8 cellular contexts compared by ENCODE assay signal in the genomic region with DNA sequence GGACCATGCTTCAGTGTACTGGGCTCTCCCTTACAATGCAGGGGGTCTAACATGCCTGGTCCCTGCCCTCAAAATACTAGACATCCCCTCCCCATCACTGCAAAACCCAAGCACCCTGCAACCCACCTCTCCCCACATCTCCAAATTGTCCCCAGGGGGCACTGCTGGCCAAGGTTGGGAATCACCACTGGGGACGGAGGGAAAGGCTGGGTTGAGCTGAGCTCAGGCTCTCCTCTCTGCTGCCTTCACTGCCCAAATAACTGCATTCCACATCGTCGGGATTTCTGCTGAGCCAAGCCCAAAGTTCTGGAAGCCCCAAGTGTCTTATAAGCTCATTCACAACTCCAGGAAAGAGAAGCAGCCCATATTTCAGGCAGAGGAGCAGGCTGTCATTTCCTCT.
A peak's percentile ranks its signal among the peaks of the same experiment; 100 is the strongest.
DNase-seq lines count a peak whose midpoint lies in the region; ATAC-seq and TF ChIP-seq lines count a peak whose summit lies in the region.

No MANE protein-coding gene starts in this region.

- DNase-seq in NCI-H510A treated with DMSO at 0.1 percent for 48 hours (lab: John Stamatoyannopoulos, UW) (peak; percentile 12), NCI-H510A (lab: John Stamatoyannopoulos, UW) (no peak), NCI-H460 (ENCODE audit: extremely low read depth, low read depth) (peak; percentile 43), fibroblast of gingiva (ENCODE audit: low read depth) (peak; percentile 31), omental fat pad (ENCODE audit: low spot score) (no peak), T1000 (lab: John Stamatoyannopoulos, UW) (no peak)
- DNase-seq in activated T-helper 1 cell treated with anti-CD3 and anti-CD28 coated beads, Interleukin-12 subunit alpha, Interleukin-12 subunit beta, Interleukin-2, Interleukin-4 antibody, amounts not matched to agents 30 ng/mL and 10 ng/mL and 1 ng/mL, durations not matched to agents 14 hours and 24 hours and 36 hours (ENCODE audit: low spot score), result no peak

- no peaks in the 10 kb centered on the region for H3K4me1 Mint-ChIP-seq in activated T-helper 1 cell treated with anti-CD3 and anti-CD28 coated beads, Interleukin-12 subunit alpha, Interleukin-12 subunit beta, Interleukin-2, Interleukin-4 antibody, amounts not matched to agents 30 ng/mL and 10 ng/mL and 1 ng/mL, durations not matched to agents 14 hours and 24 hours and 36 hours (ENCODE audit: low read depth)

- no peak for TF ChIP-seq CTCF in omental fat pad (IDR thresholded peaks at IDR 0.05)

- peak; percentile 59 for ATAC-seq in omental fat pad (ENCODE audit: low FRiP score)
- ATAC-seq in GM21390 (IDR thresholded peaks at IDR 0.05; ENCODE audit: unreplicated experiment), result no peak

- H3K4me3 Mint-ChIP-seq in activated T-helper 1 cell treated with anti-CD3 and anti-CD28 coated beads, Interleukin-12 subunit alpha, Interleukin-12 subunit beta, Interleukin-2, Interleukin-4 antibody, amounts not matched to agents 30 ng/mL and 10 ng/mL and 1 ng/mL, durations not matched to agents 14 hours and 24 hours and 36 hours, result no peak overlapping the region

- H3K9me3 Mint-ChIP-seq in activated T-helper 1 cell treated with anti-CD3 and anti-CD28 coated beads, Interleukin-12 subunit alpha, Interleukin-12 subunit beta, Interleukin-2, Interleukin-4 antibody, amounts not matched to agents 30 ng/mL and 10 ng/mL and 1 ng/mL, durations not matched to agents 14 hours and 24 hours and 36 hours, result no peaks in the 10 kb centered on the region

- no peak overlapping the region for H3K27ac Mint-ChIP-seq in activated T-helper 1 cell treated with anti-CD3 and anti-CD28 coated beads, Interleukin-12 subunit alpha, Interleukin-12 subunit beta, Interleukin-2, Interleukin-4 antibody, amounts not matched to agents 30 ng/mL and 10 ng/mL and 1 ng/mL, durations not matched to agents 14 hours and 24 hours and 36 hours

- H3K36me3 Mint-ChIP-seq in activated T-helper 1 cell treated with anti-CD3 and anti-CD28 coated beads, Interleukin-12 subunit alpha, Interleukin-12 subunit beta, Interleukin-2, Interleukin-4 antibody, amounts not matched to agents 30 ng/mL and 10 ng/mL and 1 ng/mL, durations not matched to agents 14 hours and 24 hours and 36 hours (ENCODE audit: low read depth), result peaks cover under 1% of the 10 kb centered on the region

- intact Hi-C loops in activated T-helper 1 cell treated with anti-CD3 and anti-CD28 coated beads, Interleukin-12 subunit alpha, Interleukin-12 subunit beta, Interleukin-2, Interleukin-4 antibody, amounts not matched to agents 30 ng/mL and 10 ng/mL and 1 ng/mL, durations not matched to agents 14 hours and 24 hours and 36 hours (cut with micrococcal nuclease), result no loop called here

- no peaks in the 10 kb centered on the region for H3K27me3 Mint-ChIP-seq in activated T-helper 1 cell treated with anti-CD3 and anti-CD28 coated beads, Interleukin-12 subunit alpha, Interleukin-12 subunit beta, Interleukin-2, Interleukin-4 antibody, amounts not matched to agents 30 ng/mL and 10 ng/mL and 1 ng/mL, durations not matched to agents 14 hours and 24 hours and 36 hours (ENCODE audit: insufficient read depth)

Comparison
In these comparisons a context has a peak if more than half of its experiments do, and no peak if none do; other contexts are left out.
1. DNase-seq: peak in NCI-H510A treated with DMSO at 0.1 percent for 48 hours (single experiment), NCI-H460 (single experiment) and fibroblast of gingiva (single experiment); none in NCI-H510A (single experiment), omental fat pad (single experiment), activated T-helper 1 cell treated with anti-CD3 and anti-CD28 coated beads, Interleukin-12 subunit alpha, Interleukin-12 subunit beta, Interleukin-2, Interleukin-4 antibody, amounts not matched to agents 30 ng/mL and 10 ng/mL and 1 ng/mL, durations not matched to agents 14 hours and 24 hours and 36 hours (single experiment) and T1000 (single experiment).